ENCODE assay signal across 8 cellular contexts in genomic region chr7:158828343-158829020, GRCh38. TPM values are rescaled to one million over a fixed set of nuclear protein-coding genes. Genes with fewer than 3 reads are reported as not detected.
DNase-seq lines count a peak whose midpoint lies in the region; ATAC-seq, FAIRE-seq and TF ChIP-seq lines count a peak whose summit lies in the region.

No MANE protein-coding gene starts in this region.

- peak overlapping the region; percentile 56 for H2AFZ ChIP-seq in endothelial cell of umbilical vein (ENCODE audit: low read depth, low read length)

- TF ChIP-seq POLR2A in endothelial cell of umbilical vein (IDR thresholded peaks at IDR 0.05; ENCODE audit: low read depth, low read length) (no peak), uterus (IDR thresholded peaks at IDR 0.05) (no peak)

- H3K36me3 ChIP-seq in HAP-1 (replicated peaks), result peaks cover 5% of the 10 kb centered on the region; the same call in 1 of the 2 replicates
- no peaks in the 10 kb centered on the region for H3K36me3 ChIP-seq in endothelial cell of umbilical vein (ENCODE audit: control insufficient read depth in 2 of 2, extremely low read depth in 1 of 2, insufficient read depth in 2 of 2, low read length in 2 of 2)
- H3K36me3 ChIP-seq in mucosa of descending colon (ENCODE audit: low read depth), result no peaks in the 10 kb centered on the region
- H3K36me3 ChIP-seq in uterus, result no peaks in the 10 kb centered on the region

- H3K9me3 ChIP-seq in HAP-1 (no peaks in the 10 kb centered on the region), endothelial cell of umbilical vein (replicated peaks; ENCODE audit: control insufficient read depth, insufficient read depth, low read length) (no peaks in the 10 kb centered on the region), mucosa of descending colon (no peaks in the 10 kb centered on the region), uterus (no peaks in the 10 kb centered on the region)

- H3K4me3 Mint-ChIP-seq in T-helper 2 cell treated with Interferon-gamma antibody and Interleukin-4, amounts not matched to agents 5 μg/mL and 100 μg/mL, for 36 hours, result peak overlapping the region; percentile 91

- intact Hi-C loops in endothelial cell of umbilical vein (cut with micrococcal nuclease) (loop anchor here (1.0 to 2.0 kb wide), 7 partner anchors 10 to 148 kb away; partner anchors contain the start of genes DYNC2I1 and NCAPG2), mucosa of descending colon (cut with DNase I, micrococcal nuclease) (loop anchor here in 1 of 2 donors (5.0 kb wide), 1 partner anchor 51 kb away; no protein-coding TSS in a partner anchor), uterus (cut with DNase I; ENCODE audit: low total_unique reads) (no loop called here)

- H3K4me2 ChIP-seq in endothelial cell of umbilical vein (ENCODE audit: insufficient read depth, low read length), result peak overlapping the region; percentile 76

- no peaks in the 10 kb centered on the region for H4K20me1 ChIP-seq in endothelial cell of umbilical vein (replicated peaks; ENCODE audit: control insufficient read depth, extremely low read depth, insufficient read depth, low read length)

- no TSS peak for BruUV-seq in endothelial cell of umbilical vein (replicated peaks; lab: Mats Ljungman, UMichigan)

- H3K4me1 ChIP-seq in HAP-1 (peaks cover 16% of the 10 kb centered on the region), endothelial cell of umbilical vein (ENCODE audit: control insufficient read depth, extremely low read depth, insufficient read depth, low read length) (peaks cover 10% of the 10 kb centered on the region), mucosa of descending colon (ENCODE audit: low read depth) (peaks cover 21% of the 10 kb centered on the region), uterus (peaks cover 0 to 5% of the 10 kb centered on the region in 2 donors)

- peaks cover 16% of the 10 kb centered on the region for H3K36me3 Mint-ChIP-seq in T-helper 2 cell treated with Interferon-gamma antibody and Interleukin-4, amounts not matched to agents 5 μg/mL and 100 μg/mL, for 36 hours (ENCODE audit: low read depth)

- no peaks in the 10 kb centered on the region for H3K9me1 ChIP-seq in endothelial cell of umbilical vein (replicated peaks; ENCODE audit: control insufficient read depth, extremely low read depth, insufficient read depth, low read length)

- in situ Hi-C loops in HAP-1 (cut with MboI; ENCODE audit: low sequenced_read_pairs), result no loop called here

- peak overlapping the region; percentile 74 for H3K9ac ChIP-seq in endothelial cell of umbilical vein (replicated peaks; ENCODE audit: extremely low read depth, insufficient read depth, low read length)

- FAIRE-seq in endothelial cell of umbilical vein (lab: Jason Lieb, UNC), result no peak

- CTCF ChIA-PET in endothelial cell of umbilical vein (lab: Charles Lee), result interaction anchor here (0.6 to 2.4 kb wide), 10 partner anchors 7 to 148 kb away, joined by 3 to 18 read pairs (median 6); no protein-coding TSS in a partner anchor

- peaks cover 40% of the 10 kb centered on the region for H3K4me1 Mint-ChIP-seq in T-helper 2 cell treated with Interferon-gamma antibody and Interleukin-4, amounts not matched to agents 5 μg/mL and 100 μg/mL, for 36 hours (ENCODE audit: low read depth)

- H3K27ac ChIP-seq in C4-2B, result peak overlapping the region; percentile 92
- H3K27ac ChIP-seq in endothelial cell of umbilical vein (ENCODE audit: insufficient read depth, low read depth, low read length), result peak overlapping the region; percentile 66
- H3K27ac ChIP-seq in uterus, result peak overlapping the region; percentile 89 to 100

- peaks cover 5% of the 10 kb centered on the region for H3K27me3 Mint-ChIP-seq in T-helper 2 cell treated with Interferon-gamma antibody and Interleukin-4, amounts not matched to agents 5 μg/mL and 100 μg/mL, for 36 hours (ENCODE audit: low read depth)

- POLR2A ChIA-PET in endothelial cell of umbilical vein (lab: Charles Lee), result interaction anchor here (0.7 to 1.1 kb wide), 3 partner anchors 32 to 59 kb away, joined by 4 to 5 read pairs (median 5); no protein-coding TSS in a partner anchor

- ATAC-seq in mucosa of descending colon (peak; percentile 40), GM21737 (IDR thresholded peaks at IDR 0.05; ENCODE audit: unreplicated experiment) (no peak)

- no peaks in the 10 kb centered on the region for H3K27me3 ChIP-seq in HAP-1 (ENCODE audit: low read depth)
- peaks cover 0 to 1% of the 10 kb centered on the region in 2 experiments for H3K27me3 ChIP-seq in endothelial cell of umbilical vein (ENCODE audit: control insufficient read depth in 2 of 2, insufficient read depth in 2 of 2, low read length in 2 of 2)
- H3K27me3 ChIP-seq in uterus, result no peaks in the 10 kb centered on the region

- peak overlapping the region; percentile 65 for H3K4me3 ChIP-seq in HAP-1
- peak overlapping the region; percentile 72 to 99 (median 80) for H3K4me3 ChIP-seq in endothelial cell of umbilical vein (replicated peaks in 1 of 3; ENCODE audit: insufficient read depth in 1 of 3, low read depth in 1 of 3, low read length in 3 of 3)
- peak overlapping the region; percentile 59 for H3K4me3 ChIP-seq in mucosa of descending colon
- H3K4me3 ChIP-seq in uterus, result peak overlapping the region; percentile 68 to 83

- dilution Hi-C loops in endothelial cell of umbilical vein (cut with MboI; ENCODE audit: extremely low pct_ligation_motif_present, low sequenced_read_pairs), result no loop called here

- peaks cover 37% of the 10 kb centered on the region for H3K79me2 ChIP-seq in endothelial cell of umbilical vein (ENCODE audit: control insufficient read depth, insufficient read depth, low read length)

- TF ChIP-seq CTCF in C4-2B (conservative IDR thresholded peaks at IDR 0.05) (no peak), endothelial cell of umbilical vein (IDR thresholded peaks at IDR 0.05; ENCODE audit: extremely low read depth in 1 of 2, insufficient read depth in 1 of 2, low read depth in 1 of 2, low read length in 2 of 2) (no peak), mucosa of descending colon (IDR thresholded peaks at IDR 0.05) (no peak), uterus (IDR thresholded peaks at IDR 0.05) (no peak)

- no peaks in the 10 kb centered on the region for H3K9me3 Mint-ChIP-seq in T-helper 2 cell treated with Interferon-gamma antibody and Interleukin-4, amounts not matched to agents 5 μg/mL and 100 μg/mL, for 36 hours

- H3K27ac Mint-ChIP-seq in T-helper 2 cell treated with Interferon-gamma antibody and Interleukin-4, amounts not matched to agents 5 μg/mL and 100 μg/mL, for 36 hours, result peak overlapping the region; percentile 97

- DNase-seq in HAP-1 (ENCODE audit: low spot score in 2 of 2) (peak in 1 of 2 experiments; percentile 58), endothelial cell of umbilical vein (ENCODE audit: low read depth, low spot score) (no peak), mucosa of descending colon (peak; percentile 65 to 85 (median 80)), uterus (peak; percentile 58 to 59), foreskin melanocyte (no peak)
- DNase-seq in T-helper 2 cell treated with Interferon-gamma antibody and Interleukin-4, amounts not matched to agents 5 μg/mL and 100 μg/mL, for 36 hours (ENCODE audit: low spot score), result no peak

TF ChIP-seq in endothelial cell of umbilical vein, 7 proteins besides CTCF, POLR2A, EP300 and RAD21:
- TF ChIP-seq POLR2AphosphoS5 (IDR thresholded peaks at IDR 0.05; ENCODE audit: insufficient read depth, low read depth, low read length), result no peak
- no peak for TF ChIP-seq JUN (IDR thresholded peaks at IDR 0.05; ENCODE audit: borderline replicate concordance, insufficient read depth, insufficient read length, low read depth)
TF ChIP-seq in endothelial cell of umbilical vein: peak in this region for 0.

RNA-seq across cellular contexts. Expression of gene ESYT2, which starts 0.8 kb away (rescaled TPM):
- total RNA-seq in endothelial cell of umbilical vein (40.6 and 46.6 TPM in 2 replicates), mucosa of descending colon (10 to 100 TPM; 66.8 to 89.3 (median 69.0) TPM), uterus (100 to 1,000 TPM in 2 of 4 donors, 10 to 100 TPM in 2; 91.6 to 159 (median 100) TPM)
- 15.5 and 18.8 TPM in 2 replicates for polyA plus RNA-seq in endothelial cell of umbilical vein
- 19.7 and 20.5 TPM in 2 replicates for polyA plus RNA-seq in endothelial cell of umbilical vein (2011; cell fraction: cytosol; rRNA removed)
- 24.4 and 24.8 TPM in 2 replicates for polyA plus RNA-seq in endothelial cell of umbilical vein (2011; cell fraction: nucleus; rRNA removed)
- 24.9 and 34.3 TPM in 2 replicates for polyA plus RNA-seq in endothelial cell of umbilical vein (2012)
- polyA minus RNA-seq in endothelial cell of umbilical vein, result 33.4 and 35.3 TPM in 2 replicates
- 50.1 TPM for polyA minus RNA-seq in endothelial cell of umbilical vein (2011; cell fraction: cytosol; rRNA and poly(A)+ RNA removed)
- polyA minus RNA-seq in endothelial cell of umbilical vein (2011; cell fraction: nucleus; rRNA and poly(A)+ RNA removed), result 21.1 and 24.2 TPM in 2 replicates

RNA-seq across cellular contexts. Expression of gene DYNC2I1, which starts 27.9 kb away (rescaled TPM):
- 13.9 and 14.6 TPM in 2 replicates for total RNA-seq in endothelial cell of umbilical vein
- polyA plus RNA-seq in endothelial cell of umbilical vein, result 10.4 and 10.8 TPM in 2 replicates
- 5.5 and 7.8 TPM in 2 replicates for polyA plus RNA-seq in endothelial cell of umbilical vein (2011; cell fraction: cytosol; rRNA removed)
- polyA plus RNA-seq in endothelial cell of umbilical vein (2011; cell fraction: nucleus; rRNA removed), result 23.6 and 29.0 TPM in 2 replicates
- polyA plus RNA-seq in endothelial cell of umbilical vein (2012), result 6.8 and 7.2 TPM in 2 replicates
- polyA minus RNA-seq in endothelial cell of umbilical vein, result 8.1 and 8.4 TPM in 2 replicates
- polyA minus RNA-seq in endothelial cell of umbilical vein (2011; cell fraction: cytosol; rRNA and poly(A)+ RNA removed), result 3.9 TPM
- polyA minus RNA-seq in endothelial cell of umbilical vein (2011; cell fraction: nucleus; rRNA and poly(A)+ RNA removed), result 9.2 and 11.4 TPM in 2 replicates
- 10 to 100 TPM; 19.2 to 31.6 (median 30.8) TPM for total RNA-seq in mucosa of descending colon
- total RNA-seq in uterus, result 10 to 100 TPM; 10.5 to 36.6 (median 23.3) TPM

Comparison
In these comparisons a context has a peak if more than half of its experiments do, and no peak if none do; other contexts are left out.
1. DNase-seq: peak in mucosa of descending colon (3 of 3) and uterus (2 of 2); none in T-helper 2 cell treated with Interferon-gamma antibody and Interleukin-4, amounts not matched to agents 5 μg/mL and 100 μg/mL, for 36 hours (single experiment), endothelial cell of umbilical vein (single experiment) and foreskin melanocyte (single experiment).
2. Peak in every context shown above with its lines, with median percentiles within 50 percentile points of each other: H3K27ac ChIP-seq and H3K4me3 ChIP-seq.